ENCODE assay signal across 34 cellular contexts in the genomic region with DNA sequence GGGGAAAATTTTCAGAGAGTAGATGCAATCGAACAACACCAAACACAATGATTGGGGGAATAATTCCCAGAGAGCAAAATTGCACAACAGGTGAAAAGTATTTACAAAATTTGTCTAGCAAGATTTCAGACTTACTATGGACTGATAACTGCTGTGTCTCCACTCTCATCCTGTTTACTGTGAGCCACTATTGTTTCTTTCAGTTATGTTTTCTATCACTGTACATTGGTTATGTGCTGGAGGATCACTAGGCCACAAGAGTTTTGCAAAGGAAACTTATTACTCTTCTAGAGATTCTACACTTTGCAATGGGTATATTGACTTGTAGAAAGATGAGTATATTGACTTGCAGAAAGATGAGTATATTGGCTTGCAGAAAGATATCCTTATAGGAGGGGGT.
"Had no signal": no experiment of that assay in that cellular context is flagged by ENCODE, and none has a peak within 500 bp of the region (broad histone marks: within the 10 kb centered on the region; RNA-seq: fewer than 3 reads in every experiment).

No MANE protein-coding gene starts in this region.

- H3K9me3 ChIP-seq: MG63 had no signal

- H3K4me2 ChIP-seq: KMS-11 had no signal

- DNase-seq: Karpas-422, Kasumi-1, KG1, MG63, MV-4-11, NCI-H1048, NCI-H1092, NCI-H1092 treated with DMSO at 0.1 percent for 48 hours, NCI-H1105, NCI-H1105 treated with DMSO at 0.1 percent for 48 hours, NCI-H1417, NCI-H1417 treated with DMSO at 0.1 percent for 48 hours, NCI-H1436, NCI-H1436 treated with DMSO at 0.1 percent for 48 hours, NCI-H146, NCI-H1694, NCI-H1694 treated with DMSO at 0.1 percent for 48 hours, NCI-H187, NCI-H187 treated with DMSO at 0.1 percent for 48 hours, NCI-H1930, NCI-H2029, NCI-H2029 treated with DMSO at 0.1 percent for 48 hours, NCI-H2081, NCI-H2081 treated with DMSO at 0.1 percent for 48 hours, NCI-H2107, NCI-H2171, NCI-H2171 treated with DMSO at 0.1 percent for 48 hours, NCI-H2227 treated with DMSO at 0.1 percent for 48 hours, NCI-H226, NCI-H345, NCI-H446, NCI-H446 treated with DMSO at 0.1 percent for 48 hours, NCI-H510A had no signal

- H3K27ac ChIP-seq: KMS-11 had no signal

- H3K27me3 ChIP-seq: MG63 had no signal

- H3K4me3 ChIP-seq: MG63 had no signal

- H3K9ac ChIP-seq: KMS-11 had no signal

- H3K36me3 ChIP-seq: MG63 had no signal
